ENCODE assay signal across 11 cellular contexts in the genomic region with DNA sequence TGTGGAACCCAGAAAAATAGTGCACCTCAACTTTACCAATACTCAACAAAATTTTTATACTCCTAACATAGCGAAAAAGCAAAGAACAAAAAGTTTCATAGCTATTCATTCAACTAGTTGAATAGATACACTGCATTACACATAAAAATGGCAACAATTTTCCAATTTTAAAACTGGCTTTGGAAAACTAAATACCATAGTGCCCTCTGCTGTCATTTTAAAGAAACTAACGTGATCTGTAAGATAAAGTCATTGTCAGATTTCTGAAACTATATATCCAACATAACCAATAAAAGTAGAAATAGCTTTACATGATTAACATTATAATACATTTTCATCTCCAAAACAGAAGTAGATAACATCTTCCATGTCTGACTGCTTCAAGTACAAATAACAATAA. TPM values are rescaled to one million over a fixed set of nuclear protein-coding genes. Genes with fewer than 3 reads are reported as not detected.
DNase-seq lines count a peak whose midpoint lies in the region; ATAC-seq and TF ChIP-seq lines count a peak whose summit lies in the region.
"Had no signal": no experiment of that assay in that cellular context is flagged by ENCODE, and none has a peak within 500 bp of the region (broad histone marks: within the 10 kb centered on the region; RNA-seq: fewer than 3 reads in every experiment).

No MANE protein-coding gene starts in this region.

- H3K27ac Mint-ChIP-seq in brain, result no peak overlapping the region
- no peak overlapping the region for H3K27ac Mint-ChIP-seq in neural crest cell (ENCODE audit: unreplicated experiment)
- no peak overlapping the region for H3K27ac Mint-ChIP-seq in T-helper 17 cell
- H3K27ac Mint-ChIP-seq: activated B cell treated with CpG ODN at 0.5 μM for 24 hours, B cell had no signal

- H3K27me3 Mint-ChIP-seq in brain (no peaks in the 10 kb centered on the region), neural crest cell (ENCODE audit: low read depth) (no peaks in the 10 kb centered on the region), T-helper 17 cell (no peaks in the 10 kb centered on the region)
- H3K27me3 Mint-ChIP-seq: activated B cell treated with CpG ODN at 0.5 μM for 24 hours, B cell had no signal

- peaks cover 22% of the 10 kb centered on the region for H3K36me3 Mint-ChIP-seq in brain
- H3K36me3 Mint-ChIP-seq in neural crest cell (ENCODE audit: low read depth), result peaks cover 20% of the 10 kb centered on the region
- peaks cover 3% of the 10 kb centered on the region for H3K36me3 Mint-ChIP-seq in T-helper 17 cell (ENCODE audit: low read depth)

- H3K4me3 Mint-ChIP-seq in brain, result no peak overlapping the region
- H3K4me3 Mint-ChIP-seq in neural crest cell, result no peak overlapping the region
- no peak overlapping the region for H3K4me3 Mint-ChIP-seq in T-helper 17 cell
- H3K4me3 Mint-ChIP-seq: activated B cell treated with CpG ODN at 0.5 μM for 24 hours, B cell had no signal

- peak; percentile 8 for DNase-seq in DMS79 treated with DMSO at 0.1 percent for 48 hours (lab: John Stamatoyannopoulos, UW)
- DNase-seq in DMS79 (lab: John Stamatoyannopoulos, UW), result no peak
- peak; percentile 1 for DNase-seq in NCI-H2196 (lab: John Stamatoyannopoulos, UW; ENCODE audit: unreplicated experiment)
- no peak for DNase-seq in neural crest cell (ENCODE audit: low read depth, low spot score)
- no peak for DNase-seq in T-helper 17 cell
- DNase-seq: activated B cell treated with CpG ODN at 0.5 μM for 24 hours, spleen had no signal

- H3K9me3 ChIP-seq in T-helper 17 cell (ENCODE audit: control insufficient read depth, low read length, poor library complexity, severe bottlenecking), result no peaks in the 10 kb centered on the region

- H3K9me3 Mint-ChIP-seq in brain (peaks cover 8 to 20% (median 13%) of the 10 kb centered on the region in 5 experiments), neural crest cell (peaks cover 10% of the 10 kb centered on the region)

- peaks cover 11% of the 10 kb centered on the region for H3K4me1 Mint-ChIP-seq in brain
- no peaks in the 10 kb centered on the region for H3K4me1 Mint-ChIP-seq in neural crest cell
- no peaks in the 10 kb centered on the region for H3K4me1 Mint-ChIP-seq in T-helper 17 cell

- peak; percentile 68 to 72 for TF ChIP-seq CTCF in brain (conservative IDR thresholded peaks at IDR 0.05)
- TF ChIP-seq CTCF in neural crest cell (conservative IDR thresholded peaks at IDR 0.05), result peak; percentile 68

- ATAC-seq in GM19023 (IDR thresholded peaks at IDR 0.05; ENCODE audit: unreplicated experiment) (no peak), GM19328 (IDR thresholded peaks at IDR 0.05; ENCODE audit: unreplicated experiment) (no peak), T-helper 17 cell (no peak)

RNA-seq across cellular contexts. Expression of a gene that starts 31.6 kb away (rescaled TPM):
- polyA plus RNA-seq in brain (ENCODE audit: insufficient read depth, low read depth, low replicate concordance), result 1.8 TPM
- total RNA-seq in neural crest cell (4.6 and 5.1 TPM in 2 replicates), T-helper 17 cell (1 to 10 TPM; 1.9 to 2.2 TPM)

Comparison
In these comparisons a context has a peak if more than half of its experiments do, and no peak if none do; other contexts are left out.
1. DNase-seq: peak in DMS79 treated with DMSO at 0.1 percent for 48 hours (single experiment) and NCI-H2196 (single experiment); none in DMS79 (single experiment), neural crest cell (single experiment) and T-helper 17 cell (0 of 3).